Comparison of ENCODE assay signal across 19 cellular contexts in genomic region chr3:17557749-17558463, GRCh38.
DNase-seq lines count a peak whose midpoint lies in the region; ATAC-seq and FAIRE-seq lines count a peak whose summit lies in the region.
"Had no signal": no experiment of that assay in that cellular context is flagged by ENCODE, and none has a peak within 500 bp of the region (broad histone marks: within the 10 kb centered on the region; RNA-seq: fewer than 3 reads in every experiment).

No MANE protein-coding gene starts in this region.

- no peaks in the 10 kb centered on the region for H3K9me2 ChIP-seq in GM23248 (ENCODE audit: insufficient read depth)

- H3K4me3 ChIP-seq in GM23248: no peak overlapping the region
- H3K4me3 ChIP-seq: GM12878 had no signal

- no peaks in the 10 kb centered on the region for H3K4me1 Mint-ChIP-seq in activated T-cell treated with anti-CD3 and anti-CD28 coated beads, Interleukin-2, amount 50 U/mL, for 72 hours (ENCODE audit: low read depth)
- H3K4me1 Mint-ChIP-seq in activated T-helper 17 cell treated with anti-CD3 and anti-CD28 coated beads, Interleukin-2, amount 50 U/mL, for 72 hours: peaks cover 1% of the 10 kb centered on the region

- H3K79me2 ChIP-seq in GM23248 (ENCODE audit: insufficient read depth): no peaks in the 10 kb centered on the region

- no peaks in the 10 kb centered on the region for H3K9me3 Mint-ChIP-seq in activated T-cell treated with anti-CD3 and anti-CD28 coated beads, Interleukin-2, amount 50 U/mL, for 72 hours
- H3K9me3 Mint-ChIP-seq in activated T-helper 17 cell treated with anti-CD3 and anti-CD28 coated beads, Interleukin-2, amount 50 U/mL, for 72 hours: no peaks in the 10 kb centered on the region
- H3K9me3 Mint-ChIP-seq: CD8-positive, alpha-beta memory T cell; H9 had no signal

- no peak overlapping the region for H3K27ac ChIP-seq in GM23248

- H3K36me3 Mint-ChIP-seq in activated T-cell treated with anti-CD3 and anti-CD28 coated beads, Interleukin-2, amount 50 U/mL, for 72 hours (ENCODE audit: insufficient read depth in 2 of 2): no peaks in the 10 kb centered on the region
- H3K36me3 Mint-ChIP-seq in activated T-helper 17 cell treated with anti-CD3 and anti-CD28 coated beads, Interleukin-2, amount 50 U/mL, for 72 hours (ENCODE audit: low read depth): no peaks in the 10 kb centered on the region

- in situ Hi-C loops in GM23248 (cut with MboI): no loop called here

- H3K9me3 ChIP-seq in GM23248 (ENCODE audit: low read depth): no peaks in the 10 kb centered on the region
- H3K9me3 ChIP-seq: BE2C had no signal

- no peaks in the 10 kb centered on the region for H3K27me3 Mint-ChIP-seq in activated T-cell treated with anti-CD3 and anti-CD28 coated beads, Interleukin-2, amount 50 U/mL, for 72 hours (ENCODE audit: low read depth)
- no peaks in the 10 kb centered on the region for H3K27me3 Mint-ChIP-seq in activated T-helper 17 cell treated with anti-CD3 and anti-CD28 coated beads, Interleukin-2, amount 50 U/mL, for 72 hours
- H3K27me3 Mint-ChIP-seq: CD4-positive, CD25-positive, alpha-beta regulatory T cell; CD8-positive, alpha-beta memory T cell had no signal

- no peak for DNase-seq in activated T-cell treated with anti-CD3 and anti-CD28 coated beads, Interleukin-2, amount 50 U/mL, for 72 hours
- DNase-seq in activated T-cell treated with anti-CD3 and anti-CD28 coated beads for 4 hours (no peak), frontal cortex (ENCODE audit: low spot score in 2 of 2) (no peak), GM23248 (no peak), LoVo (ENCODE audit: low spot score) (no peak)
- DNase-seq: ACHN; BE2C; C1 segment of cervical spinal cord; CD4-positive, CD25-positive, alpha-beta regulatory T cell; CD8-positive, alpha-beta memory T cell; COR-L47; DMS 273 treated with DMSO at 0.1 percent for 48 hours; DMS53; DND-41; EL; H9 had no signal

- ATAC-seq in activated T-cell treated with anti-CD3 and anti-CD28 coated beads, Interleukin-2, amount 50 U/mL, for 72 hours (replicated peaks in 1 of 2): peak; percentile 50 to 82
- peak; percentile 49 for ATAC-seq in activated T-helper 17 cell treated with anti-CD3 and anti-CD28 coated beads, Interleukin-2, amount 50 U/mL, for 72 hours (replicated peaks)
- ATAC-seq: GM12878 had no signal

- H2AFZ ChIP-seq in GM23248: no peak overlapping the region

- H3K27me3 ChIP-seq in GM23248 (replicated peaks; ENCODE audit: insufficient read depth): no peaks in the 10 kb centered on the region
- H3K27me3 ChIP-seq: BE2C had no signal

- H3K36me3 ChIP-seq in GM23248 (ENCODE audit: low read depth): no peaks in the 10 kb centered on the region
- H3K36me3 ChIP-seq: BE2C had no signal

- no peak overlapping the region for H3K9ac ChIP-seq in GM23248

- peak; percentile 13 for FAIRE-seq in frontal cortex (lab: Jason Lieb, UNC)
- FAIRE-seq: GM12878, H1 had no signal

- no peaks in the 10 kb centered on the region for H3F3A ChIP-seq in GM23248 (ENCODE audit: insufficient read depth)

- no peak overlapping the region for H3K27ac Mint-ChIP-seq in activated T-cell treated with anti-CD3 and anti-CD28 coated beads, Interleukin-2, amount 50 U/mL, for 72 hours
- H3K27ac Mint-ChIP-seq in activated T-helper 17 cell treated with anti-CD3 and anti-CD28 coated beads, Interleukin-2, amount 50 U/mL, for 72 hours: no peak overlapping the region
- H3K27ac Mint-ChIP-seq: CD4-positive, CD25-positive, alpha-beta regulatory T cell; CD8-positive, alpha-beta memory T cell; H9 had no signal

- H3K4me2 ChIP-seq in GM23248 (ENCODE audit: unreplicated experiment): no peak overlapping the region

- 100% methylated on average over 1 of the region's 1 CpG for WGBS in GM23248 (ENCODE audit: low coverage in 1 of 2, low lambda C conversion rate in 2 of 2, missing lambda C conversion rate in 2 of 2), 2 experiments

- no peaks in the 10 kb centered on the region for H4K20me1 ChIP-seq in GM23248 (ENCODE audit: insufficient read depth)

- no peak overlapping the region for H3K4me3 Mint-ChIP-seq in activated T-cell treated with anti-CD3 and anti-CD28 coated beads, Interleukin-2, amount 50 U/mL, for 72 hours
- no peak overlapping the region for H3K4me3 Mint-ChIP-seq in activated T-helper 17 cell treated with anti-CD3 and anti-CD28 coated beads, Interleukin-2, amount 50 U/mL, for 72 hours
- H3K4me3 Mint-ChIP-seq: CD4-positive, CD25-positive, alpha-beta regulatory T cell; CD8-positive, alpha-beta memory T cell; H9 had no signal

- no peaks in the 10 kb centered on the region for H3K4me1 ChIP-seq in GM23248 (ENCODE audit: insufficient read depth)
